Comparison of ENCODE assay signal across 13 cellular contexts in genomic region chr1:20199410-20199809, GRCh38. TPM values are rescaled to one million over a fixed set of nuclear protein-coding genes. Genes with fewer than 3 reads are reported as not detected.
"Had no signal": no experiment of that assay in that cellular context is flagged by ENCODE, and none has a peak within 500 bp of the region (broad histone marks: within the 10 kb centered on the region; RNA-seq: fewer than 3 reads in every experiment).

No MANE protein-coding gene starts in this region.

- H3K4me3 ChIP-seq: body of pancreas, esophagus muscularis mucosa, upper lobe of right lung had no signal

- H3K36me3 ChIP-seq: esophagus muscularis mucosa, upper lobe of right lung had no signal

- DNase-seq: activated effector memory CD4-positive, alpha-beta T cell treated with Interleukin-2 at 50 U/mL for 16 hours; activated T-cell treated with anti-CD3 and anti-CD28 coated beads, Interleukin-2, amount 50 U/mL, for 24 hours; body of pancreas; effector memory CD8-positive, alpha-beta T cell; glutamatergic neuron; immature natural killer cell; stimulated activated CD4-positive, alpha-beta T cell treated with anti-CD3 and anti-CD28 coated beads, Interleukin-15, amount 100 ng/mL, for 24 hours; stimulated activated CD4-positive, alpha-beta T cell treated with anti-CD3 and anti-CD28 coated beads, Interleukin-4, amount 100 ng/mL, for 24 hours; upper lobe of right lung had no signal

- H3K4me1 ChIP-seq: body of pancreas had no signal

- H3K9me3 ChIP-seq: body of pancreas, esophagus muscularis mucosa, upper lobe of right lung had no signal

- ATAC-seq: body of pancreas; effector memory CD8-positive, alpha-beta T cell; upper lobe of right lung had no signal

RNA-seq across cellular contexts. Expression of gene PLA2G2C, which starts 13.1 kb away (rescaled TPM):
- total RNA-seq: body of pancreas, fibroblast of villous mesenchyme, osteoblast, temporal lobe, upper lobe of right lung had no signal

RNA-seq across cellular contexts. Expression of gene UBXN10, which starts 13.5 kb away (rescaled TPM):
- total RNA-seq: fibroblast of villous mesenchyme had no signal
